ENCODE assay signal across 1 cellular context in the genomic region with DNA sequence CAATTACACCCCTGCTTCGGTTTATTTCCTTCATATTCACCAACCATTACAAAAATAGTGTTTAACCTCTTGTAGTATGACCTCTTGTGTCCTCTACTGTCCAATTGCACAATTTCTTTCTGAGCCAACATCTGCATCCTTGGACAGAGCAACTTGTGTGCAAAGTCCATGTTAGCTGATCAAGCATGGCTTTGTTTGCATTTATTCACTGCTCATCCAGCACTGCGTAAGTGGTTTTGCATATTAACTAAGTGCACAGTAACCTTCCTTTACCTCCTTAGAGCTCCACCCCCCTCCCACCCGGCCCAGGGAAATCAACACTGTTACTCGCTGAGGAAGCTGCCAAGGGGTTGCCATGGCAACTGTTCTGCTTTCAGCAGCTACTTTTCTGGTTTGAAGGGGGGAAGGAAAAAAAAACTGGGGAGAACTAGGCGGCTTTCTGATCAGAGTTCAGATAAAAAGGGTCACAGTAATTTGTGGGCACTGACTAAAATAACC.
TF ChIP-seq lines count a peak whose summit lies in the region.

No MANE protein-coding gene starts in this region.

TF ChIP-seq in HepG2, 621 proteins besides CTCF, POLR2A, EP300 and RAD21 (continued from another document and continues in another):
- TF ChIP-seq ZNF207 (IDR thresholded peaks at IDR 0.05; ENCODE audit: borderline replicate concordance) (no peak), HOXA3 (CRISPR knock-in tag; IDR thresholded peaks at IDR 0.05) (peak; percentile 58; the same call in 1 of the 2 replicates), FOSL2 (CRISPR knock-in tag; IDR thresholded peaks at IDR 0.05) (peak; percentile 78), THYN1 (CRISPR knock-in tag; IDR thresholded peaks at IDR 0.05; ENCODE audit: borderline replicate concordance, low read depth) (no peak), GMEB1 (CRISPR knock-in tag; IDR thresholded peaks at IDR 0.05; ENCODE audit: borderline replicate concordance) (no peak), DNMT1 (CRISPR knock-in tag; IDR thresholded peaks at IDR 0.05) (no peak), NFKB2 (CRISPR knock-in tag; IDR thresholded peaks at IDR 0.05; ENCODE audit: borderline replicate concordance) (no peak), ZMYM3 (CRISPR knock-in tag; IDR thresholded peaks at IDR 0.05) (no peak), HDAC1 (CRISPR knock-in tag; IDR thresholded peaks at IDR 0.05) (peak; percentile 75; the same call in 1 of the 2 replicates), ZNF124 (CRISPR knock-in tag; IDR thresholded peaks at IDR 0.05) (no peak), PAF1 (CRISPR knock-in tag; IDR thresholded peaks at IDR 0.05) (no peak), HNRNPK (IDR thresholded peaks at IDR 0.05; ENCODE audit: low read depth, low read length, poor library complexity, severe bottlenecking) (no peak), PRMT3 (CRISPR knock-in tag; IDR thresholded peaks at IDR 0.05; ENCODE audit: borderline replicate concordance, low read depth) (no peak), ZMAT3 (CRISPR knock-in tag; conservative IDR thresholded peaks at IDR 0.05) (no peak), TEAD3 (CRISPR knock-in tag; optimal IDR thresholded peaks at IDR 0.05; ENCODE audit: borderline replicate concordance) (peak; percentile 69), FOXP4 (CRISPR knock-in tag; IDR thresholded peaks at IDR 0.05) (peak; percentile 84), ZEB1 (IDR thresholded peaks at IDR 0.05; ENCODE audit: insufficient replicate concordance, low read depth) (no peak), ZNF333 (CRISPR knock-in tag; IDR thresholded peaks at IDR 0.05; ENCODE audit: borderline replicate concordance) (no peak), PTBP1 (IDR thresholded peaks at IDR 0.05; ENCODE audit: low read depth, low read length, poor library complexity, severe bottlenecking) (no peak), ZNF883 (CRISPR knock-in tag; IDR thresholded peaks at IDR 0.05; ENCODE audit: not compliant biosample characterization) (no peak), NR2F1 (CRISPR knock-in tag; IDR thresholded peaks at IDR 0.05) (peak; percentile 75 to 89)
- TF ChIP-seq, protein P1, sequence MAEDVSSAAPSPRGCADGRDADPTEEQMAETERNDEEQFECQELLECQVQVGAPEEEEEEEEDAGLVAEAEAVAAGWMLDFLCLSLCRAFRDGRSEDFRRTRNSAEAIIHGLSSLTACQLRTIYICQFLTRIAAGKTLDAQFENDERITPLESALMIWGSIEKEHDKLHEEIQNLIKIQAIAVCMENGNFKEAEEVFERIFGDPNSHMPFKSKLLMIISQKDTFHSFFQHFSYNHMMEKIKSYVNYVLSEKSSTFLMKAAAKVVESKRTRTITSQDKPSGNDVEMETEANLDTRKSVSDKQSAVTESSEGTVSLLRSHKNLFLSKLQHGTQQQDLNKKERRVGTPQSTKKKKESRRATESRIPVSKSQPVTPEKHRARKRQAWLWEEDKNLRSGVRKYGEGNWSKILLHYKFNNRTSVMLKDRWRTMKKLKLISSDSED (CRISPR knock-in tag; IDR thresholded peaks at IDR 0.05), result no peak
- TF ChIP-seq, protein P2, sequence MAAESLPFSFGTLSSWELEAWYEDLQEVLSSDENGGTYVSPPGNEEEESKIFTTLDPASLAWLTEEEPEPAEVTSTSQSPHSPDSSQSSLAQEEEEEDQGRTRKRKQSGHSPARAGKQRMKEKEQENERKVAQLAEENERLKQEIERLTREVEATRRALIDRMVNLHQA (CRISPR knock-in tag; IDR thresholded peaks at IDR 0.05), result no peak
- TF ChIP-seq, protein P3, sequence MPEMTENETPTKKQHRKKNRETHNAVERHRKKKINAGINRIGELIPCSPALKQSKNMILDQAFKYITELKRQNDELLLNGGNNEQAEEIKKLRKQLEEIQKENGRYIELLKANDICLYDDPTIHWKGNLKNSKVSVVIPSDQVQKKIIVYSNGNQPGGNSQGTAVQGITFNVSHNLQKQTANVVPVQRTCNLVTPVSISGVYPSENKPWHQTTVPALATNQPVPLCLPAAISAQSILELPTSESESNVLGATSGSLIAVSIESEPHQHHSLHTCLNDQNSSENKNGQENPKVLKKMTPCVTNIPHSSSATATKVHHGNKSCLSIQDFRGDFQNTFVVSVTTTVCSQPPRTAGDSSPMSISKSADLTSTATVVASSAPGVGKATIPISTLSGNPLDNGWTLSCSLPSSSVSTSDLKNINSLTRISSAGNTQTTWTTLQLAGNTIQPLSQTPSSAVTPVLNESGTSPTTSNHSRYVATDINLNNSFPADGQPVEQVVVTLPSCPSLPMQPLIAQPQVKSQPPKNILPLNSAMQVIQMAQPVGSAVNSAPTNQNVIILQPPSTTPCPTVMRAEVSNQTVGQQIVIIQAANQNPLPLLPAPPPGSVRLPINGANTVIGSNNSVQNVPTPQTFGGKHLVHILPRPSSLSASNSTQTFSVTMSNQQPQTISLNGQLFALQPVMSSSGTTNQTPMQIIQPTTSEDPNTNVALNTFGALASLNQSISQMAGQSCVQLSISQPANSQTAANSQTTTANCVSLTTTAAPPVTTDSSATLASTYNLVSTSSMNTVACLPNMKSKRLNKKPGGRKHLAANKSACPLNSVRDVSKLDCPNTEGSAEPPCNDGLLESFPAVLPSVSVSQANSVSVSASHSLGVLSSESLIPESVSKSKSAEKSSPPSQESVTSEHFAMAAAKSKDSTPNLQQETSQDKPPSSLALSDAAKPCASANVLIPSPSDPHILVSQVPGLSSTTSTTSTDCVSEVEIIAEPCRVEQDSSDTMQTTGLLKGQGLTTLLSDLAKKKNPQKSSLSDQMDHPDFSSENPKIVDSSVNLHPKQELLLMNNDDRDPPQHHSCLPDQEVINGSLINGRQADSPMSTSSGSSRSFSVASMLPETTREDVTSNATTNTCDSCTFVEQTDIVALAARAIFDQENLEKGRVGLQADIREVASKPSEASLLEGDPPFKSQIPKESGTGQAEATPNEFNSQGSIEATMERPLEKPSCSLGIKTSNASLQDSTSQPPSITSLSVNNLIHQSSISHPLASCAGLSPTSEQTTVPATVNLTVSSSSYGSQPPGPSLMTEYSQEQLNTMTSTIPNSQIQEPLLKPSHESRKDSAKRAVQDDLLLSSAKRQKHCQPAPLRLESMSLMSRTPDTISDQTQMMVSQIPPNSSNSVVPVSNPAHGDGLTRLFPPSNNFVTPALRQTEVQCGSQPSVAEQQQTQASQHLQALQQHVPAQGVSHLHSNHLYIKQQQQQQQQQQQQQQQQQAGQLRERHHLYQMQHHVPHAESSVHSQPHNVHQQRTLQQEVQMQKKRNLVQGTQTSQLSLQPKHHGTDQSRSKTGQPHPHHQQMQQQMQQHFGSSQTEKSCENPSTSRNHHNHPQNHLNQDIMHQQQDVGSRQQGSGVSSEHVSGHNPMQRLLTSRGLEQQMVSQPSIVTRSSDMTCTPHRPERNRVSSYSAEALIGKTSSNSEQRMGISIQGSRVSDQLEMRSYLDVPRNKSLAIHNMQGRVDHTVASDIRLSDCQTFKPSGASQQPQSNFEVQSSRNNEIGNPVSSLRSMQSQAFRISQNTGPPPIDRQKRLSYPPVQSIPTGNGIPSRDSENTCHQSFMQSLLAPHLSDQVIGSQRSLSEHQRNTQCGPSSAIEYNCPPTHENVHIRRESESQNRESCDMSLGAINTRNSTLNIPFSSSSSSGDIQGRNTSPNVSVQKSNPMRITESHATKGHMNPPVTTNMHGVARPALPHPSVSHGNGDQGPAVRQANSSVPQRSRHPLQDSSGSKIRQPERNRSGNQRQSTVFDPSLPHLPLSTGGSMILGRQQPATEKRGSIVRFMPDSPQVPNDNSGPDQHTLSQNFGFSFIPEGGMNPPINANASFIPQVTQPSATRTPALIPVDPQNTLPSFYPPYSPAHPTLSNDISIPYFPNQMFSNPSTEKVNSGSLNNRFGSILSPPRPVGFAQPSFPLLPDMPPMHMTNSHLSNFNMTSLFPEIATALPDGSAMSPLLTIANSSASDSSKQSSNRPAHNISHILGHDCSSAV (CRISPR knock-in tag; IDR thresholded peaks at IDR 0.05; ENCODE audit: borderline replicate concordance), result no peak
- TF ChIP-seq, protein P4, sequence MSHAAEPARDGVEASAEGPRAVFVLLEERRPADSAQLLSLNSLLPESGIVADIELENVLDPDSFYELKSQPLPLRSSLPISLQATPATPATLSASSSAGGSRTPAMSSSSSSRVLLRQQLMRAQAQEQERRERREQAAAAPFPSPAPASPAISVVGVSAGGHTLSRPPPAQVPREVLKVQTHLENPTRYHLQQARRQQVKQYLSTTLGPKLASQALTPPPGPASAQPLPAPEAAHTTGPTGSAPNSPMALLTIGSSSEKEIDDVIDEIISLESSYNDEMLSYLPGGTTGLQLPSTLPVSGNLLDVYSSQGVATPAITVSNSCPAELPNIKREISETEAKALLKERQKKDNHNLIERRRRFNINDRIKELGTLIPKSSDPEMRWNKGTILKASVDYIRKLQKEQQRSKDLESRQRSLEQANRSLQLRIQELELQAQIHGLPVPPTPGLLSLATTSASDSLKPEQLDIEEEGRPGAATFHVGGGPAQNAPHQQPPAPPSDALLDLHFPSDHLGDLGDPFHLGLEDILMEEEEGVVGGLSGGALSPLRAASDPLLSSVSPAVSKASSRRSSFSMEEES (CRISPR knock-in tag; IDR thresholded peaks at IDR 0.05), result no peak
- TF ChIP-seq, protein P5, sequence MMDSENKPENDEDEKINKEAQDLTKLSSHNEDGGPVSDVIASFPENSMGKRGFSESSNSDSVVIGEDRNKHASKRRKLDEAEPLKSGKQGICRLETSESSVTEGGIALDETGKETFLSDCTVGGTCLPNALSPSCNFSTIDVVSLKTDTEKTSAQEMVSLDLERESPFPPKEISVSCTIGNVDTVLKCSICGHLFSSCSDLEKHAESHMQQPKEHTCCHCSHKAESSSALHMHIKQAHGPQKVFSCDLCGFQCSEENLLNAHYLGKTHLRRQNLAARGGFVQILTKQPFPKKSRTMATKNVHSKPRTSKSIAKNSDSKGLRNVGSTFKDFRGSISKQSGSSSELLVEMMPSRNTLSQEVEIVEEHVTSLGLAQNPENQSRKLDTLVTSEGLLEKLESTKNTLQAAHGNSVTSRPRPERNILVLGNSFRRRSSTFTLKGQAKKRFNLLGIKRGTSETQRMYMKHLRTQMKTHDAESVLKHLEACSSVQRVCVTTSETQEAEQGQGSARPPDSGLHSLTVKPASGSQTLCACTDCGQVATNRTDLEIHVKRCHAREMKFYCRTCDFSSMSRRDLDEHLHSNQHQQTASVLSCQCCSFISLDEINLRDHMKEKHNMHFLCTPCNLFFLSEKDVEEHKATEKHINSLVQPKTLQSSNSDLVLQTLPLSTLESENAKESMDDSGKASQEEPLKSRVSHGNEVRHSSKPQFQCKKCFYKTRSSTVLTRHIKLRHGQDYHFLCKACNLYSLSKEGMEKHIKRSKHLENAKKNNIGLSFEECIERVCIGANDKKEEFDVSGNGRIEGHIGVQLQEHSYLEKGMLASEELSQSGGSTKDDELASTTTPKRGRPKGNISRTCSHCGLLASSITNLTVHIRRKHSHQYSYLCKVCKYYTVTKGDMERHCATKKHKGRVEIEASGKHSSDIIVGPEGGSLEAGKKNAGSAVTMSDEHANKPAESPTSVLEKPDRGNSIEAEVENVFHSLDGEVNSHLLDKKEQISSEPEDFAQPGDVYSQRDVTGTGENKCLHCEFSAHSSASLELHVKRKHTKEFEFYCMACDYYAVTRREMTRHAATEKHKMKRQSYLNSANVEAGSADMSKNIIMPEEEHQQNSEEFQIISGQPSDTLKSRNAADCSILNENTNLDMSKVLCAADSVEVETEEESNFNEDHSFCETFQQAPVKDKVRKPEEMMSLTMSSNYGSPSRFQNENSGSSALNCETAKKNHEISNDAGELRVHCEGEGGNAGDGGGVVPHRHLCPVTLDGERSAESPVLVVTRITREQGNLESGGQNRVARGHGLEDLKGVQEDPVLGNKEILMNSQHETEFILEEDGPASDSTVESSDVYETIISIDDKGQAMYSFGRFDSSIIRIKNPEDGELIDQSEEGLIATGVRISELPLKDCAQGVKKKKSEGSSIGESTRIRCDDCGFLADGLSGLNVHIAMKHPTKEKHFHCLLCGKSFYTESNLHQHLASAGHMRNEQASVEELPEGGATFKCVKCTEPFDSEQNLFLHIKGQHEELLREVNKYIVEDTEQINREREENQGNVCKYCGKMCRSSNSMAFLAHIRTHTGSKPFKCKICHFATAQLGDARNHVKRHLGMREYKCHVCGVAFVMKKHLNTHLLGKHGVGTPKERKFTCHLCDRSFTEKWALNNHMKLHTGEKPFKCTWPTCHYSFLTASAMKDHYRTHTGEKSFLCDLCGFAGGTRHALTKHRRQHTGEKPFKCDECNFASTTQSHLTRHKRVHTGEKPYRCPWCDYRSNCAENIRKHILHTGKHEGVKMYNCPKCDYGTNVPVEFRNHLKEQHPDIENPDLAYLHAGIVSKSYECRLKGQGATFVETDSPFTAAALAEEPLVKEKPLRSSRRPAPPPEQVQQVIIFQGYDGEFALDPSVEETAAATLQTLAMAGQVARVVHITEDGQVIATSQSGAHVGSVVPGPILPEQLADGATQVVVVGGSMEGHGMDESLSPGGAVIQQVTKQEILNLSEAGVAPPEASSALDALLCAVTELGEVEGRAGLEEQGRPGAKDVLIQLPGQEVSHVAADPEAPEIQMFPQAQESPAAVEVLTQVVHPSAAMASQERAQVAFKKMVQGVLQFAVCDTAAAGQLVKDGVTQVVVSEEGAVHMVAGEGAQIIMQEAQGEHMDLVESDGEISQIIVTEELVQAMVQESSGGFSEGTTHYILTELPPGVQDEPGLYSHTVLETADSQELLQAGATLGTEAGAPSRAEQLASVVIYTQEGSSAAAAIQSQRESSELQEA (CRISPR knock-in tag; IDR thresholded peaks at IDR 0.05; ENCODE audit: not compliant biosample characterization), result no peak
